Comparison of ENCODE assay signal across 22 cellular contexts in the genomic region with DNA sequence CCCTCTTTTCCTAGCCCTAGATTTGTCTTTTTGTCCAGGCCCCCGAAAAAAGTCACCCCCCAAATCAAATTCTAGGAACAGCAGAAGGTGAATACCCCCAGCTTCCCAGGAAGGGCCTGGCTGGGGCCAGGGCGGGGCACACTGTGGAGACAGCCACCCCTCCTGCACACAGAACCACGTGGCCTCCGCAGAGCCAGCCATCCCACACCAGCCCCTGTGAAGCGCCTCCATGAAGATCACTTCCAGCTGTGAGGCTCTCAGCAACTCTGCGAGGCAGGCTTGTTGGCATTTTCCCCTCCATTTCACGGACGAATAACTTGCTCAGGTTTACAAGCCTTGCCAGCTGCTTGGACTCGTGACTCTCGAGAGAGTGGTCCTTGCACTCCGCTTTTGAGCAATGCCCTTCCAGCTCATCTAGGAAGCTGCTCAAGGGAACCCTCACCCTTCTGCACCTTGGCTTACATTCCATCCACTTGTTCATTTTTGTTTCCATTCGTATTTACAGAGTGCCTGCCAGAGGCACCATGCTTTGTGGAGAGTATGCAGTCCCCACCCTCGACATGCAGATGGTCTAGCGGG. TPM values are rescaled to one million over a fixed set of nuclear protein-coding genes. Genes with fewer than 3 reads are reported as not detected.
DNase-seq lines count a peak whose midpoint lies in the region; ATAC-seq and TF ChIP-seq lines count a peak whose summit lies in the region.
"Had no signal": no experiment of that assay in that cellular context is flagged by ENCODE, and none has a peak within 500 bp of the region (broad histone marks: within the 10 kb centered on the region; RNA-seq: fewer than 3 reads in every experiment).

No MANE protein-coding gene starts in this region.

- ATAC-seq in HG02678 (IDR thresholded peaks at IDR 0.05; ENCODE audit: unreplicated experiment), result no peak
- ATAC-seq: A549; activated CD4-positive, alpha-beta T cell treated with anti-CD3 and anti-CD28 coated beads for 36 hours; activated CD8-positive, alpha-beta memory T cell treated with anti-CD3 and anti-CD28 coated beads, Interleukin-2, amount 10 ng/mL, durations not matched to agents 7 days and 5 days; activated naive CD8-positive, alpha-beta T cell treated with anti-CD3 and anti-CD28 coated beads, Interleukin-2, amount 50 U/mL, for 24 hours; activated T-helper 17 cell treated with anti-CD3 and anti-CD28 coated beads, Interleukin-2, amount 50 U/mL, for 72 hours had no signal

- H3K36me3 ChIP-seq in A673 (ENCODE audit: insufficient read depth, low read length, poor library complexity, severe bottlenecking), result peaks cover 41% of the 10 kb centered on the region
- peaks cover 32% of the 10 kb centered on the region for H3K36me3 ChIP-seq in H7 (replicated peaks; ENCODE audit: control insufficient read depth, insufficient read depth, low read length)
- H3K36me3 ChIP-seq: suprapubic skin, vagina had no signal

- no peaks in the 10 kb centered on the region for H3K9me3 ChIP-seq in A673 (ENCODE audit: low read depth, low read length, poor library complexity, severe bottlenecking)
- H3K9me3 ChIP-seq: A549, suprapubic skin, vagina had no signal

- H3K27me3 ChIP-seq in A673 (replicated peaks; ENCODE audit: insufficient read depth, low read depth, low read length, poor library complexity), result no peaks in the 10 kb centered on the region
- H3K27me3 ChIP-seq in H7 (ENCODE audit: control insufficient read depth, insufficient read depth, low read length), result no peaks in the 10 kb centered on the region
- H3K27me3 ChIP-seq: suprapubic skin, vagina had no signal

- H3K27ac Mint-ChIP-seq in Calu3 (ENCODE audit: unreplicated experiment), result no peak overlapping the region
- H3K27ac Mint-ChIP-seq: activated CD4-positive, alpha-beta T cell treated with anti-CD3 and anti-CD28 coated beads for 36 hours; activated CD8-positive, alpha-beta memory T cell treated with anti-CD3 and anti-CD28 coated beads, Interleukin-2, amount 10 ng/mL, durations not matched to agents 7 days and 5 days; activated naive CD8-positive, alpha-beta T cell treated with anti-CD3 and anti-CD28 coated beads, Interleukin-2, amount 50 U/mL, for 24 hours; activated T-helper 17 cell treated with anti-CD3 and anti-CD28 coated beads, Interleukin-2, amount 50 U/mL, for 72 hours; CD14-positive monocyte; mesothelial cell of epicardium had no signal

- H3K4me3 ChIP-seq in A673 (ENCODE audit: low read depth, low read length, poor library complexity, severe bottlenecking) (no peak overlapping the region), H7 (ENCODE audit: insufficient read depth, low read depth, low read length) (no peak overlapping the region), fibroblast of mammary gland (ENCODE audit: control insufficient read depth, low read depth, low read length) (no peak overlapping the region)
- H3K4me3 ChIP-seq: A549, dorsolateral prefrontal cortex, suprapubic skin, vagina had no signal

- no peaks in the 10 kb centered on the region for H3K36me3 Mint-ChIP-seq in Calu3 (ENCODE audit: insufficient read depth, unreplicated experiment)
- H3K36me3 Mint-ChIP-seq: activated CD8-positive, alpha-beta memory T cell treated with anti-CD3 and anti-CD28 coated beads, Interleukin-2, amount 10 ng/mL, durations not matched to agents 7 days and 5 days; CD14-positive monocyte; mesothelial cell of epicardium had no signal

- no peaks in the 10 kb centered on the region for H3K9me3 Mint-ChIP-seq in Calu3 (ENCODE audit: low read depth, unreplicated experiment)
- H3K9me3 Mint-ChIP-seq: activated naive CD8-positive, alpha-beta T cell treated with anti-CD3 and anti-CD28 coated beads, Interleukin-2, amount 50 U/mL, for 24 hours; activated T-helper 17 cell treated with anti-CD3 and anti-CD28 coated beads, Interleukin-2, amount 50 U/mL, for 72 hours; mesothelial cell of epicardium had no signal

- CTCF ChIA-PET in A673 (lab: Charles Lee), result interaction anchor here (0.6 to 1.0 kb wide), 3 partner anchors 30 to 177 kb away, joined by 3 to 5 read pairs (median 3); a partner anchor contains a TSS
- CTCF ChIA-PET in Calu3 (lab: Charles Lee), result interaction anchor here (0.5 kb wide), 1 partner anchor 867 kb away, joined by 3 read pairs; no protein-coding TSS in a partner anchor

- DNase-seq in A673 (ENCODE audit: low spot score), result peak; percentile 82
- peak; percentile 64 for DNase-seq in H7
- peak; percentile 85 for DNase-seq in NCI-H2171 treated with DMSO at 0.1 percent for 48 hours (lab: John Stamatoyannopoulos, UW)
- peak; percentile 5 for DNase-seq in fibroblast of mammary gland (ENCODE audit: low read depth)
- no peak for DNase-seq in NCI-H2081 treated with DMSO at 0.1 percent for 48 hours (lab: John Stamatoyannopoulos, UW)
- no peak for DNase-seq in NCI-H1105 (lab: John Stamatoyannopoulos, UW)
- no peak for DNase-seq in Calu3
- DNase-seq: activated CD4-positive, alpha-beta T cell treated with anti-CD3 and anti-CD28 coated beads for 36 hours; activated CD8-positive, alpha-beta memory T cell treated with anti-CD3 and anti-CD28 coated beads, Interleukin-2, amount 10 ng/mL, durations not matched to agents 7 days and 5 days; activated naive CD8-positive, alpha-beta T cell treated with anti-CD3 and anti-CD28 coated beads, Interleukin-2, amount 50 U/mL, for 24 hours; dorsolateral prefrontal cortex; SW 1271 had no signal

- H3K4me1 Mint-ChIP-seq in Calu3 (ENCODE audit: low read depth, unreplicated experiment), result no peaks in the 10 kb centered on the region
- H3K4me1 Mint-ChIP-seq: activated CD4-positive, alpha-beta T cell treated with anti-CD3 and anti-CD28 coated beads for 36 hours; activated naive CD8-positive, alpha-beta T cell treated with anti-CD3 and anti-CD28 coated beads, Interleukin-2, amount 50 U/mL, for 24 hours; activated T-helper 17 cell treated with anti-CD3 and anti-CD28 coated beads, Interleukin-2, amount 50 U/mL, for 72 hours; mesothelial cell of epicardium had no signal

- H3K27ac ChIP-seq in A673 (ENCODE audit: low read depth, low read length, poor library complexity, severe bottlenecking), result peak overlapping the region; percentile 34
- H3K27ac ChIP-seq: A549, dorsolateral prefrontal cortex, epithelial cell of prostate, suprapubic skin, vagina had no signal

- H3K4me3 Mint-ChIP-seq in Calu3 (ENCODE audit: low read depth, unreplicated experiment), result no peak overlapping the region
- H3K4me3 Mint-ChIP-seq: activated CD4-positive, alpha-beta T cell treated with anti-CD3 and anti-CD28 coated beads for 36 hours; activated CD8-positive, alpha-beta memory T cell treated with anti-CD3 and anti-CD28 coated beads, Interleukin-2, amount 10 ng/mL, durations not matched to agents 7 days and 5 days; activated naive CD8-positive, alpha-beta T cell treated with anti-CD3 and anti-CD28 coated beads, Interleukin-2, amount 50 U/mL, for 24 hours; activated T-helper 17 cell treated with anti-CD3 and anti-CD28 coated beads, Interleukin-2, amount 50 U/mL, for 72 hours; CD14-positive monocyte; mesothelial cell of epicardium had no signal

- POLR2A ChIA-PET in A673 (lab: Charles Lee; ENCODE audit: low non-redundant PET), result no interaction called here

- BruUV-seq in A673 (replicated peaks; lab: Mats Ljungman, UMichigan), result no TSS peak
- BruUV-seq in Calu3 (replicated peaks; lab: Mats Ljungman, UMichigan), result no TSS peak

- TF ChIP-seq CTCF in A673 (conservative IDR thresholded peaks at IDR 0.05; ENCODE audit: low read depth, low read length) (no peak), fibroblast of mammary gland (conservative IDR thresholded peaks at IDR 0.05; ENCODE audit: control insufficient read depth, insufficient read depth, low read depth, low read length) (no peak), Calu3 (IDR thresholded peaks at IDR 0.05; ENCODE audit: unreplicated experiment) (no peak)

- intact Hi-C loops in A673 (cut with micrococcal nuclease; ENCODE audit: unreplicated experiment), result no loop called here
- intact Hi-C loops in Calu3 (cut with micrococcal nuclease; ENCODE audit: unreplicated experiment), result no loop called here

- H3K4me1 ChIP-seq in A673 (ENCODE audit: insufficient read depth, low read length, poor library complexity, severe bottlenecking), result peaks cover 50% of the 10 kb centered on the region
- H3K4me1 ChIP-seq: A549, suprapubic skin, vagina had no signal

- H3K27me3 Mint-ChIP-seq in Calu3 (ENCODE audit: unreplicated experiment), result peaks cover 96% of the 10 kb centered on the region
- H3K27me3 Mint-ChIP-seq: activated naive CD8-positive, alpha-beta T cell treated with anti-CD3 and anti-CD28 coated beads, Interleukin-2, amount 50 U/mL, for 24 hours had no signal

RNA-seq across cellular contexts. Expression of a gene that starts 48.2 kb away (rescaled TPM):
- total RNA-seq in A673 (2021), result 66.0 and 71.9 TPM in 2 replicates
- total RNA-seq in H7 (2014; rRNA removed; shearing (Covaris generic)), result 41.6 and 69.8 TPM in 2 replicates
- not detected in 2 replicates for total RNA-seq in Calu3 (2022)
- total RNA-seq: activated CD4-positive, alpha-beta T cell treated with anti-CD3 and anti-CD28 coated beads for 36 hours; activated CD8-positive, alpha-beta memory T cell treated with anti-CD3 and anti-CD28 coated beads, Interleukin-2, amount 10 ng/mL, durations not matched to agents 7 days and 5 days; activated T-helper 17 cell treated with anti-CD3 and anti-CD28 coated beads, Interleukin-2, amount 50 U/mL, for 72 hours; bronchial epithelial cell; NCI-H460; vagina had no signal

Comparison
In these comparisons a context has a peak if more than half of its experiments do, and no peak if none do; other contexts are left out.
1. DNase-seq: peak in A673 (single experiment), H7 (single experiment), NCI-H2171 treated with DMSO at 0.1 percent for 48 hours (single experiment) and fibroblast of mammary gland (single experiment); none in NCI-H2081 treated with DMSO at 0.1 percent for 48 hours (single experiment), NCI-H1105 (single experiment) and Calu3 (single experiment).
2. RNA of a gene that starts 48.2 kb away (total RNA-seq): 66.0 to 71.9 TPM in A673 and 41.6 to 69.8 TPM in H7; not detected in Calu3; every median in the first group is over 10 times any median in the second.